In the genomic region with DNA sequence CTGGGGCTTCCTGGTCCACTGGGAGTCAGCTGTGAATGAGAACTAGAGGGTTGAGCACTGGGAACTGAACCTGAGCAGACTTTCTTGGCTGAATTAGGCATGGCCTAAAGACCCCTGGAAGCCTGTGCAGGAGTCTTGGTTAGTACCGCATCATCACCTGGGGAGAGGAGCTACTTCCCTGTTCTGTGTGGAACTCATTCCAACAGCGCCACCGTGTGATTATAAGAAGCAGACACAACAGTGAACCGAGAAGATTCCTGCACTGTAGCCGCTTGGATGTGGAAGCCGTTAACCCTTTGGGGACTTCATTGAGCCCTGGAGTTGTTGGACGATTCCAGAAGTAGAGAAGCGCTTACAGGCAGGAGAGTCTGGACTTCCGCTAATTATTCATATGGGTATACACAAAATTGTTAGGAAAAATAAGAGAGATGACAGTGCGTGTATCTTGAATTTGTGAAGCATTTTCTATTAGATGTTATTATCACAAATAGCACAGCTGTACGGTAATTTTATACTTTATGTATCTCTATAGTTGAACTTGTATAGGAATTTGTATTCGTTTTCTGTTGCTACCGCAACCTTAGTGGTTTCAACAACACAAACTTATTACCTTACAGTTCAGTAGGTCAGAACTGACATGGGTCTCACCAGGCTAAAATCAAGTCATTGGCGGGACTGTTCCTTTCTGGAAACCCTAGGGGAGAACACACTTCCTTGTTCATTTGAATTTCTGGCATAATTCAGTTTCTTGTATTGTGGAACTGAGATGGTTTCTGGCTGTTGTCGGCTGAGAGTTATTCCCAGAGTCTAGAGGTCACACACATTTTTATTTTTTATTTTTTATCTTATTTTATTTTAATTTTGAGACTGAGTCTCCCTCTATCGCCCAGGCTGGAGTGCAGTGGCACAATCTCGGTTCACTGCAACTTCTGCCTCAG, we compare ENCODE assay signal across 8 cellular contexts.
DNase-seq lines count a peak whose midpoint lies in the region; ATAC-seq and TF ChIP-seq lines count a peak whose summit lies in the region.

No MANE protein-coding gene starts in this region.

- H3K9me3 Mint-ChIP-seq in nephron progenitor cell, result no peaks in the 10 kb centered on the region

- no peak overlapping the region for H3K4me3 Mint-ChIP-seq in nephron progenitor cell

- H3K27ac ChIP-seq in fibroblast of lung (ENCODE audit: insufficient read depth, low read length), result no peak overlapping the region

- no peaks in the 10 kb centered on the region for H3K27me3 ChIP-seq in fibroblast of lung (ENCODE audit: control insufficient read depth, insufficient read depth, low read length)

- H4K20me1 ChIP-seq in fibroblast of lung (ENCODE audit: control insufficient read depth, extremely low read depth, insufficient read depth, low read length), result no peaks in the 10 kb centered on the region

- H3K36me3 ChIP-seq in fibroblast of lung (ENCODE audit: control insufficient read depth, insufficient read depth, low read length), result no peaks in the 10 kb centered on the region

- no peak overlapping the region for H3K4me2 ChIP-seq in fibroblast of lung (ENCODE audit: extremely low read depth, insufficient read depth, low read length)

- H3K36me3 Mint-ChIP-seq in nephron progenitor cell (ENCODE audit: low read depth), result peaks cover 6% of the 10 kb centered on the region

- ATAC-seq in GM21576 (IDR thresholded peaks at IDR 0.05; ENCODE audit: unreplicated experiment), result peak; percentile 100

- TF ChIP-seq CTCF in fibroblast of lung (conservative IDR thresholded peaks at IDR 0.05 in 1 of 2, IDR thresholded peaks at IDR 0.05 in 1 of 2; ENCODE audit: low read depth in 1 of 2, low read length in 2 of 2) (peak; percentile 74 to 82), nephron progenitor cell (IDR thresholded peaks at IDR 0.05) (peak; percentile 74)

- DNase-seq in DMS79 (lab: John Stamatoyannopoulos, UW), result peak; percentile 46
- DNase-seq in HuH-7 (ENCODE audit: low spot score), result peak; percentile 62
- peak; percentile 86 for DNase-seq in OCI-M1 (lab: John Stamatoyannopoulos, UW)
- peak; percentile 13 for DNase-seq in activated T-cell treated with anti-CD3 and anti-CD28 coated beads for 48 hours (ENCODE audit: low read depth)
- peak; percentile 68 to 83 for DNase-seq in fibroblast of lung (ENCODE audit: low read depth in 2 of 2)
- peak; percentile 60 for DNase-seq in nephron progenitor cell
- DNase-seq in superior temporal gyrus (ENCODE audit: extremely low spot score), result peak; percentile 83

- no peak overlapping the region for H3K9ac ChIP-seq in fibroblast of lung (ENCODE audit: insufficient read depth, low read length)

- no peaks in the 10 kb centered on the region for H3K4me1 Mint-ChIP-seq in nephron progenitor cell

- no peaks in the 10 kb centered on the region for H3K4me1 ChIP-seq in fibroblast of lung (ENCODE audit: control insufficient read depth, extremely low read depth, insufficient read depth, low read length)

- H3K27me3 Mint-ChIP-seq in nephron progenitor cell (ENCODE audit: low read depth, poor library complexity), result no peaks in the 10 kb centered on the region

- no peak overlapping the region for H3K4me3 ChIP-seq in fibroblast of lung (replicated peaks in 1 of 4; ENCODE audit: control extremely low read depth in 1 of 4, insufficient read depth in 1 of 4, low read depth in 3 of 4, low read length in 4 of 4)

- no peak overlapping the region for H2AFZ ChIP-seq in fibroblast of lung (ENCODE audit: low read length)

- H3K27ac Mint-ChIP-seq in nephron progenitor cell, result no peak overlapping the region

- H3K9me3 ChIP-seq in fibroblast of lung (ENCODE audit: control insufficient read depth, insufficient read depth, low read depth, low read length), result no peaks in the 10 kb centered on the region

- H3K79me2 ChIP-seq in fibroblast of lung (ENCODE audit: control insufficient read depth, insufficient read depth, low read length), result no peaks in the 10 kb centered on the region

Comparison
In these comparisons a context has a peak if more than half of its experiments do, and no peak if none do; other contexts are left out.
1. DNase-seq: peak in every context shown above with its lines; median percentile 86 in OCI-M1; 83 in superior temporal gyrus; 76 in fibroblast of lung; 62 in HuH-7; 60 in nephron progenitor cell; 46 in DMS79; 13 in activated T-cell treated with anti-CD3 and anti-CD28 coated beads for 48 hours.